ENCODE assay signal across 7 cellular contexts in genomic region chr1:107243461-107243860, GRCh38.
"Had no signal": no experiment of that assay in that cellular context is flagged by ENCODE, and none has a peak within 500 bp of the region (broad histone marks: within the 10 kb centered on the region; RNA-seq: fewer than 3 reads in every experiment).

No MANE protein-coding gene starts in this region.

- H3K4me3 ChIP-seq: GM23248, K562 had no signal

- H3K27ac ChIP-seq: GM23248 had no signal

- DNase-seq: GM23248, GOT3, H7, HCEC 1CT, IMR-90, KG1 had no signal

- ATAC-seq: K562 had no signal
